ENCODE assay signal across 12 cellular contexts in genomic region chr22:43883719-43884415, GRCh38. TPM values are rescaled to one million over a fixed set of nuclear protein-coding genes. Genes with fewer than 3 reads are reported as not detected.
"Had no signal": no experiment of that assay in that cellular context is flagged by ENCODE, and none has a peak within 500 bp of the region (broad histone marks: within the 10 kb centered on the region; RNA-seq: fewer than 3 reads in every experiment).

No MANE protein-coding gene starts in this region.

- DNase-seq: activated CD4-positive, CD25-positive, alpha-beta regulatory T cell; left ventricle myocardium inferior; midbrain had no signal

- H3K9ac ChIP-seq: parathyroid adenoma had no signal

- H3K4me2 ChIP-seq: hepatocyte had no signal

- H3K27ac ChIP-seq: hepatocyte, left ventricle myocardium inferior, parathyroid adenoma, thoracic aorta, upper lobe of left lung had no signal

- H3K79me2 ChIP-seq: hepatocyte, parathyroid adenoma had no signal

- H3K4me1 ChIP-seq: left ventricle myocardium inferior, parathyroid adenoma had no signal

- H3K9me3 ChIP-seq: left ventricle myocardium inferior, thoracic aorta, upper lobe of left lung had no signal

- H3K36me3 ChIP-seq: left ventricle myocardium inferior, thoracic aorta, upper lobe of left lung had no signal

- H2AFZ ChIP-seq: hepatocyte, parathyroid adenoma had no signal

- H3K27me3 ChIP-seq: upper lobe of left lung had no signal

- H3K4me3 ChIP-seq: hepatocyte, left ventricle myocardium inferior, thoracic aorta, upper lobe of left lung had no signal

RNA-seq across cellular contexts. Expression of gene PNPLA5, which starts 7.9 kb away (rescaled TPM):
- total RNA-seq: activated CD4-positive, alpha-beta memory T cell treated with anti-CD3 and anti-CD28 coated beads for 36 hours; dermis blood vessel endothelial cell; esophagus mucosa; left ventricle myocardium inferior; myocyte; thoracic aorta; upper lobe of left lung had no signal
- polyA plus RNA-seq: immature natural killer cell had no signal

RNA-seq across cellular contexts. Expression of gene SULT4A1, which starts 21.6 kb away (rescaled TPM):
- total RNA-seq: activated CD4-positive, alpha-beta memory T cell treated with anti-CD3 and anti-CD28 coated beads for 36 hours; dermis blood vessel endothelial cell; esophagus mucosa; myocyte; thoracic aorta; upper lobe of left lung had no signal
- polyA plus RNA-seq: immature natural killer cell had no signal

RNA-seq across cellular contexts. Expression of gene PNPLA3, which starts 39.7 kb away (rescaled TPM):
- total RNA-seq: left ventricle myocardium inferior, thoracic aorta had no signal
- polyA plus RNA-seq: immature natural killer cell had no signal
